7 cellular contexts compared by ENCODE assay signal in the genomic region with DNA sequence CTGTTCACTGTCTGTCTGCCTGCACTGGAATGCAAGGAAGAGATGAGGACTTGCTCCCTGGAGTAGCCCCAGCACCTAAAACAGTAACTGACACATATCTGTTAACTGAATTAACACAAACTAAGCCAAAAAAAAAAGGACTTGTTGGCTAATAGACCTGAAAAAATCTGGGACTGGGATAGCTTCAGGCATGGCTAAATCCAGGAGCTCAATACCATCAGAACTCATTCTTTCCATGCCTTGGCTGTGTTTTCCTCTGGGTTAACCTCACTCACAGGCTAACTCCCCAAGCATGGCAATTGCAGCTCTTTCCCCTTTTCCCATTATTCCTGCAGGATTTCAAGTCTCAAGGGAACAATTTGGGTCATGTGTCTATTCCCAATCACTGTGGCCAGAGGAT.
"Had no signal": no experiment of that assay in that cellular context is flagged by ENCODE, and none has a peak within 500 bp of the region (broad histone marks: within the 10 kb centered on the region; RNA-seq: fewer than 3 reads in every experiment).

No MANE protein-coding gene starts in this region.

- FAIRE-seq: H1, H54, HTR-8/SVneo had no signal

- ATAC-seq: GM23338 had no signal

- DNase-seq: H9, HCEC 1CT, KBM-7 had no signal

- H2AFZ ChIP-seq: GM23338 had no signal

- H3K4me2 ChIP-seq: GM23338 had no signal

- H3K4me3 ChIP-seq: GM23338 had no signal
